1 cellular context compared by ENCODE assay signal in the genomic region with DNA sequence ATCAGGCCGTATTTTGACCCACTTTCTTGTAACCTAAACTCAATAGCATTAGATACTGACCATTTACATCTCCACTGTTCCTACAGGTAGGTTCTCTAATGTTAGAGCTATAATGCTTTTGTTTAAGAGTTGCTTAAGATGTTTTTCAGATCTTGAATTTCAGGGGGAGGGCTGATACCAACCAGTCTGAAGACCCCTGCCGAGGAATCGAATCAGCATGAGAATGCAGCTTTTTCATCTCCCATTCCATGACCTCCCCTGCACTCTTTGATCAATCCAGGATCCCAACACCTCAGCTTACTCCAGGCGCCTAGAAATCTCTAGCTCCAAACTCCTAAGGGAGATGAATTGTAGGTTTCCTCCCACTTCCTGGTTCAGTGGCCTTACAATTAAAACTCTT.
TF ChIP-seq lines count a peak whose summit lies in the region.

No MANE protein-coding gene starts in this region.

TF ChIP-seq in WTC11, 78 proteins besides CTCF, POLR2A, EP300 and RAD21 (continued from another document):
- TF ChIP-seq ZNF425 (CRISPR knock-in tag; conservative IDR thresholded peaks at IDR 0.05) = no peak
